12 cellular contexts compared by ENCODE assay signal in the genomic region with DNA sequence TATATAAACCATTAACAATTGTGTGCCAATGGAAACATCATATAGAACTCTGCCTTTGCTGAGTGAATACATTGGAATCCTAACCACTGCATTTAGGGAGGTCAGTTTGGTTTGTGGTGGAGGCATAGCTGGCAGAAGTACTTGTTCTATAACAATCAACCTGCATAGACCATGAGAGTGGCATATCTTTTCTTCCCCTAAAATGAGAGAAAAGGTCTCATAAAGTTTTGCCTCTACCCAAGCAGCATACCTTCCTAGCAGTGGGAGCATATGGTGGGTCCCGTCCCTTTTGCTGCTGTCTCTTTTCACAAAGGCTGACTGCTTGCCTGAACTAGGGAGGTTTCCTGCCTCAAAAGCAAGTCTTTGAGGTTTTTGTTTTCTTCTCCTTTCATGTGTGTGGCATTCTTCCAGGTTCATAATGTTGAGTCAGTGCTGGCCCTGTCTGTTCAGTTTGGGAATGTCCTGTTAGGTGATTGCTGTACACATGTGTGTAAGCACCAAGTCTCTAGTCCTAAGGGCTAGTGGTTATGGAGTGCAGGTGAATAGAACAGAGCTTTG.
DNase-seq lines count a peak whose midpoint lies in the region; ATAC-seq and TF ChIP-seq lines count a peak whose summit lies in the region.
"Had no signal": no experiment of that assay in that cellular context is flagged by ENCODE, and none has a peak within 500 bp of the region (broad histone marks: within the 10 kb centered on the region; RNA-seq: fewer than 3 reads in every experiment).

No MANE protein-coding gene starts in this region.

- H3K36me3 ChIP-seq in KMS-11 (ENCODE audit: insufficient read depth), result peaks cover 23% of the 10 kb centered on the region; the same call in 1 of the 2 replicates
- peaks cover 10% of the 10 kb centered on the region for H3K36me3 ChIP-seq in CD8-positive, alpha-beta T cell (ENCODE audit: insufficient read depth, low read length)
- H3K36me3 ChIP-seq: left lung had no signal

- POLR2A ChIA-PET in CD4-positive, alpha-beta T cell (lab: Charles Lee), result interaction anchor here (0.8 to 1.1 kb wide), 2 partner anchors 10 to 39 kb away, joined by 3 read pairs; no protein-coding TSS in a partner anchor
- POLR2A ChIA-PET in CD8-positive, alpha-beta T cell (lab: Charles Lee), result interaction anchor here (1.1 to 1.6 kb wide), 2 partner anchors 16 to 22 kb away, joined by 4 read pairs; no protein-coding TSS in a partner anchor

- no peak overlapping the region for H3K27ac ChIP-seq in CD4-positive, alpha-beta T cell (ENCODE audit: low read depth, low read length)
- no peak overlapping the region for H3K27ac ChIP-seq in KMS-11
- no peak overlapping the region for H3K27ac ChIP-seq in CD8-positive, alpha-beta T cell (ENCODE audit: low read depth, low read length)
- H3K27ac ChIP-seq: left lung had no signal

- intact Hi-C loops in CD4-positive, alpha-beta T cell (cut with DNase I, micrococcal nuclease), result no loop called here
- intact Hi-C loops in activated T-helper 2 cell treated with anti-CD3 and anti-CD28 coated beads, Interferon-gamma antibody, Interleukin-2, Interleukin-4, amounts not matched to agents 10 μg/mL and 5 μg/mL and 100 μg/mL, durations not matched to agents 14 hours and 24 hours and 36 hours (cut with micrococcal nuclease), result loop anchor here (5.0 kb wide), 1 partner anchor 38 kb away; no protein-coding TSS in a partner anchor
- intact Hi-C loops in CD8-positive, alpha-beta T cell (cut with DNase I, micrococcal nuclease), result no loop called here

- H3K4me3 ChIP-seq in KMS-11 (IDR thresholded peaks at IDR 0.05; ENCODE audit: insufficient read depth, low read depth, low read length), result no peak overlapping the region
- no peak overlapping the region for H3K4me3 ChIP-seq in CD8-positive, alpha-beta T cell (ENCODE audit: low read depth, low read length)
- H3K4me3 ChIP-seq: left lung had no signal

- H3K9me3 Mint-ChIP-seq in CD4-positive, alpha-beta T cell, result no peaks in the 10 kb centered on the region
- H3K9me3 Mint-ChIP-seq in activated T-helper 2 cell treated with anti-CD3 and anti-CD28 coated beads, Interferon-gamma antibody, Interleukin-2, Interleukin-4, amounts not matched to agents 10 μg/mL and 5 μg/mL and 100 μg/mL, durations not matched to agents 14 hours and 24 hours and 36 hours, result no peaks in the 10 kb centered on the region
- H3K9me3 Mint-ChIP-seq in CD8-positive, alpha-beta T cell, result no peaks in the 10 kb centered on the region

- no peak overlapping the region for H3K27ac Mint-ChIP-seq in CD4-positive, alpha-beta T cell
- H3K27ac Mint-ChIP-seq in activated T-helper 2 cell treated with anti-CD3 and anti-CD28 coated beads, Interferon-gamma antibody, Interleukin-2, Interleukin-4, amounts not matched to agents 10 μg/mL and 5 μg/mL and 100 μg/mL, durations not matched to agents 14 hours and 24 hours and 36 hours, result peak overlapping the region; percentile 98
- no peak overlapping the region for H3K27ac Mint-ChIP-seq in CD8-positive, alpha-beta T cell

- H3K4me2 ChIP-seq in KMS-11, result peak overlapping the region; percentile 17; the same call in 1 of the 2 replicates

- peak overlapping the region; percentile 11 for H3K4me3 Mint-ChIP-seq in CD4-positive, alpha-beta T cell
- peak overlapping the region; percentile 68 for H3K4me3 Mint-ChIP-seq in activated T-helper 2 cell treated with anti-CD3 and anti-CD28 coated beads, Interferon-gamma antibody, Interleukin-2, Interleukin-4, amounts not matched to agents 10 μg/mL and 5 μg/mL and 100 μg/mL, durations not matched to agents 14 hours and 24 hours and 36 hours (ENCODE audit: low read depth)
- no peak overlapping the region for H3K4me3 Mint-ChIP-seq in CD8-positive, alpha-beta T cell

- peaks cover 100% of the 10 kb centered on the region for H3K4me1 ChIP-seq in KMS-11 (ENCODE audit: low read depth, poor library complexity, severe bottlenecking)
- peaks cover 30% of the 10 kb centered on the region for H3K4me1 ChIP-seq in CD8-positive, alpha-beta T cell (ENCODE audit: insufficient read depth, low read length)

- ATAC-seq in CD4-positive, alpha-beta T cell (ENCODE audit: poor library complexity), result peak; percentile 38
- ATAC-seq in GM18511 (IDR thresholded peaks at IDR 0.05; ENCODE audit: unreplicated experiment) (no peak), GM21723 (IDR thresholded peaks at IDR 0.05; ENCODE audit: unreplicated experiment) (no peak), GM21576 (IDR thresholded peaks at IDR 0.05; ENCODE audit: unreplicated experiment) (no peak)
- ATAC-seq in CD8-positive, alpha-beta T cell, result no peak
- ATAC-seq: left lung had no signal

- no peak overlapping the region for H3K9ac ChIP-seq in KMS-11

- peaks cover 5% of the 10 kb centered on the region; the same call in 1 of the 2 replicates for H4K20me1 ChIP-seq in KMS-11 (ENCODE audit: insufficient read depth)

- H3K27me3 Mint-ChIP-seq in CD4-positive, alpha-beta T cell, result no peaks in the 10 kb centered on the region
- no peaks in the 10 kb centered on the region for H3K27me3 Mint-ChIP-seq in activated T-helper 2 cell treated with anti-CD3 and anti-CD28 coated beads, Interferon-gamma antibody, Interleukin-2, Interleukin-4, amounts not matched to agents 10 μg/mL and 5 μg/mL and 100 μg/mL, durations not matched to agents 14 hours and 24 hours and 36 hours (ENCODE audit: low read depth)
- no peaks in the 10 kb centered on the region for H3K27me3 Mint-ChIP-seq in CD8-positive, alpha-beta T cell (ENCODE audit: low read depth)

- H3K27me3 ChIP-seq in CD4-positive, alpha-beta T cell (ENCODE audit: control insufficient read depth, insufficient read depth, low read length), result no peaks in the 10 kb centered on the region
- H3K27me3 ChIP-seq in KMS-11 (ENCODE audit: insufficient read depth, low read depth), result no peaks in the 10 kb centered on the region
- H3K27me3 ChIP-seq in CD8-positive, alpha-beta T cell (ENCODE audit: insufficient read depth, low read length), result no peaks in the 10 kb centered on the region
- H3K27me3 ChIP-seq: left lung had no signal

- no peak overlapping the region for H2AFZ ChIP-seq in KMS-11 (ENCODE audit: low read depth)

- no peak for DNase-seq in CD4-positive, alpha-beta T cell
- DNase-seq in activated T-helper 2 cell treated with anti-CD3 and anti-CD28 coated beads, Interferon-gamma antibody, Interleukin-2, Interleukin-4, amounts not matched to agents 10 μg/mL and 5 μg/mL and 100 μg/mL, durations not matched to agents 14 hours and 24 hours and 36 hours (ENCODE audit: low spot score), result no peak
- DNase-seq in glomerular visceral epithelial cell (ENCODE audit: extremely low spot score), result peak; percentile 91
- no peak for DNase-seq in CD8-positive, alpha-beta T cell
- DNase-seq: activated T-cell treated with anti-CD3 and anti-CD28 coated beads for 4 hours; left lung; NCI-H1930; stimulated activated naive CD4-positive, alpha-beta T cell treated with Interleukin-2 at 50 U/mL for 16 hours had no signal

- peaks cover 79% of the 10 kb centered on the region for H3K4me1 Mint-ChIP-seq in CD4-positive, alpha-beta T cell (ENCODE audit: low read depth)
- H3K4me1 Mint-ChIP-seq in activated T-helper 2 cell treated with anti-CD3 and anti-CD28 coated beads, Interferon-gamma antibody, Interleukin-2, Interleukin-4, amounts not matched to agents 10 μg/mL and 5 μg/mL and 100 μg/mL, durations not matched to agents 14 hours and 24 hours and 36 hours (ENCODE audit: low read depth), result peaks cover 93% of the 10 kb centered on the region
- H3K4me1 Mint-ChIP-seq in CD8-positive, alpha-beta T cell (ENCODE audit: low read depth), result peaks cover 61% of the 10 kb centered on the region

- H3K79me2 ChIP-seq in KMS-11 (ENCODE audit: insufficient read depth, low read depth), result peaks cover 100% of the 10 kb centered on the region

- H3K36me3 Mint-ChIP-seq in CD4-positive, alpha-beta T cell (ENCODE audit: low read depth), result peaks cover 57% of the 10 kb centered on the region
- H3K36me3 Mint-ChIP-seq in activated T-helper 2 cell treated with anti-CD3 and anti-CD28 coated beads, Interferon-gamma antibody, Interleukin-2, Interleukin-4, amounts not matched to agents 10 μg/mL and 5 μg/mL and 100 μg/mL, durations not matched to agents 14 hours and 24 hours and 36 hours (ENCODE audit: low read depth), result peaks cover 93% of the 10 kb centered on the region
- peaks cover 55% of the 10 kb centered on the region for H3K36me3 Mint-ChIP-seq in CD8-positive, alpha-beta T cell

- H3K9me3 ChIP-seq in CD4-positive, alpha-beta T cell (ENCODE audit: control insufficient read depth, low read length), result no peaks in the 10 kb centered on the region
- H3K9me3 ChIP-seq in CD8-positive, alpha-beta T cell (ENCODE audit: low read length), result no peaks in the 10 kb centered on the region
- H3K9me3 ChIP-seq: left lung had no signal

- TF ChIP-seq CTCF in CD4-positive, alpha-beta T cell (IDR thresholded peaks at IDR 0.05), result no peak
- no peak; the same call in 1 of the 2 replicates for TF ChIP-seq CTCF in KMS-11 (conservative IDR thresholded peaks at IDR 0.05; ENCODE audit: low read depth, low read length)
- TF ChIP-seq CTCF in CD8-positive, alpha-beta T cell (IDR thresholded peaks at IDR 0.05), result no peak

- CTCF ChIA-PET in CD4-positive, alpha-beta T cell (lab: Charles Lee), result no interaction called here
- CTCF ChIA-PET in CD8-positive, alpha-beta T cell (lab: Charles Lee), result no interaction called here
